ENCODE assay signal across 19 cellular contexts in genomic region chr9:99560561-99560960, GRCh38.
"Had no signal": no experiment of that assay in that cellular context is flagged by ENCODE, and none has a peak within 500 bp of the region (broad histone marks: within the 10 kb centered on the region; RNA-seq: fewer than 3 reads in every experiment).

No MANE protein-coding gene starts in this region.

- DNase-seq: natural killer cell; occipital lobe; ovary; posterior cingulate gyrus; psoas muscle; right cardiac atrium; right lobe of liver; sigmoid colon; small intestine; stimulated activated CD4-positive, alpha-beta T cell treated with anti-CD3 and anti-CD28 coated beads, Interleukin-15, amount 100 ng/mL, for 24 hours; stimulated activated CD4-positive, alpha-beta T cell treated with anti-CD3 and anti-CD28 coated beads, Interleukin-2, amount 100 ng/mL, for 24 hours; stimulated activated CD4-positive, alpha-beta T cell treated with anti-CD3 and anti-CD28 coated beads, Interleukin-2, amount 100 ng/mL, for 48 hours; stimulated activated CD4-positive, alpha-beta T cell treated with anti-CD3 and anti-CD28 coated beads, Interleukin-4, amount 100 ng/mL, for 24 hours; stimulated activated naive B cell treated with anti-CD40 and anti-IgM and Interleukin-4, amounts not matched to agents 10 μg/mL and 1 μg/mL and 100 μg/mL, for 72 hours; stimulated activated naive CD4-positive, alpha-beta T cell treated with Interleukin-2 at 50 U/mL for 16 hours; stomach; thyroid gland; trophoblast cell; upper lobe of left lung had no signal
